8 cellular contexts compared by ENCODE assay signal in the genomic region with DNA sequence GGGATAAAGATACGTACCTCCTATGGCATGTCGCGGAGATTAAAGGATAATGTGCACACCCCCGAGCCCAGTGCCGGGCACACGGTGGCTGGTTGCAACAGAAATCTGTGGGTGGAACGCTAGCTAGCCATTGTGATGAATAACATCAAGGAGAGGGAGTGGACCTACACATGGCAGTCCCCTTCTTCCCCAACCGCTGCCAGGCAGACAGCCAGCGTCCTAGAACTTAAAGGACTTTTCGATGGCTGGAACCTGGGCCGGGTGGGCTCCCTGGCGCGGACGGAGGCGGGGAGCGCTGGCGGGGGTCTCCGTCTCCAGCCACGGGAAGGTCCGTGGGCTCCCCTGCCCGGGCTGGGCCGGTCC. TPM values are rescaled to one million over a fixed set of nuclear protein-coding genes. Genes with fewer than 3 reads are reported as not detected.
DNase-seq lines count a peak whose midpoint lies in the region; ATAC-seq and TF ChIP-seq lines count a peak whose summit lies in the region.

No MANE protein-coding gene starts in this region.

- no peak for TF ChIP-seq CTCF in cardiac muscle cell (IDR thresholded peaks at IDR 0.05; ENCODE audit: low read depth, low read length)

- no peaks in the 10 kb centered on the region for H3K36me3 Mint-ChIP-seq in activated T-helper 17 cell treated with anti-CD3 and anti-CD28 coated beads, Interleukin-2, amount 50 U/mL, for 72 hours (ENCODE audit: low read depth)

- H3K4me1 Mint-ChIP-seq in activated T-helper 17 cell treated with anti-CD3 and anti-CD28 coated beads, Interleukin-2, amount 50 U/mL, for 72 hours = peaks cover 9% of the 10 kb centered on the region

- H3K4me1 ChIP-seq in cardiac muscle cell (ENCODE audit: low read depth) (peaks cover 24% of the 10 kb centered on the region), iPS-18a (ENCODE audit: control insufficient read depth, low read depth, low read length) (peaks cover 24% of the 10 kb centered on the region), stomach smooth muscle (ENCODE audit: control insufficient read depth, insufficient read depth, low read length) (peaks cover 12% of the 10 kb centered on the region)

- peak overlapping the region; percentile 55 for H3K27ac ChIP-seq in cardiac muscle cell
- peak overlapping the region; percentile 31 for H3K27ac ChIP-seq in iPS-18a (ENCODE audit: low read length)
- peak overlapping the region; percentile 41 for H3K27ac ChIP-seq in stomach smooth muscle (ENCODE audit: low read length)

- H3K9me3 ChIP-seq in cardiac muscle cell (ENCODE audit: low read depth) (no peaks in the 10 kb centered on the region), iPS-18a (ENCODE audit: control insufficient read depth, low read depth, low read length) (no peaks in the 10 kb centered on the region), stomach smooth muscle (ENCODE audit: control insufficient read depth in 2 of 2, low read length in 2 of 2) (no peaks in the 10 kb centered on the region)

- no peak for ATAC-seq in activated T-helper 17 cell treated with anti-CD3 and anti-CD28 coated beads, Interleukin-2, amount 50 U/mL, for 72 hours (replicated peaks)

- H3K9me3 Mint-ChIP-seq in activated T-helper 17 cell treated with anti-CD3 and anti-CD28 coated beads, Interleukin-2, amount 50 U/mL, for 72 hours = no peaks in the 10 kb centered on the region

- H3K27ac Mint-ChIP-seq in activated T-helper 17 cell treated with anti-CD3 and anti-CD28 coated beads, Interleukin-2, amount 50 U/mL, for 72 hours = no peak overlapping the region

- H3K4me3 Mint-ChIP-seq in activated T-helper 17 cell treated with anti-CD3 and anti-CD28 coated beads, Interleukin-2, amount 50 U/mL, for 72 hours = peak overlapping the region; percentile 45

- peak overlapping the region; percentile 78 for H3K9ac ChIP-seq in iPS-18a (ENCODE audit: low read length)
- peak overlapping the region; percentile 13 to 22 for H3K9ac ChIP-seq in stomach smooth muscle (ENCODE audit: low read length in 2 of 2)

- peaks cover 57% of the 10 kb centered on the region for H3K27me3 Mint-ChIP-seq in activated T-helper 17 cell treated with anti-CD3 and anti-CD28 coated beads, Interleukin-2, amount 50 U/mL, for 72 hours

- H3K4me3 ChIP-seq in cardiac muscle cell (peak overlapping the region; percentile 95), iPS-18a (ENCODE audit: low read length) (peak overlapping the region; percentile 100), stomach smooth muscle (ENCODE audit: low read length in 2 of 2) (peak overlapping the region; percentile 61 to 88)

- DNase-seq in cardiac muscle cell (ENCODE audit: low read depth in 1 of 2, low spot score in 1 of 2) = peak in 1 of 2 donors; percentile 14
- DNase-seq in cardiac septum (ENCODE audit: low spot score) = no peak
- DNase-seq in DMS153 (lab: John Stamatoyannopoulos, UW) = no peak
- no peak for DNase-seq in NCI-H1436 (lab: John Stamatoyannopoulos, UW)
- no peak for DNase-seq in activated CD4-positive, CD25-positive, alpha-beta regulatory T cell treated with anti-CD3 and anti-CD28 coated beads, Interleukin-2, amount 50 U/mL, for 72 hours

- H3K27me3 ChIP-seq in cardiac muscle cell = peaks cover 37% of the 10 kb centered on the region
- H3K27me3 ChIP-seq in iPS-18a (ENCODE audit: control insufficient read depth, insufficient read depth, low read length) = peaks cover 24% of the 10 kb centered on the region
- H3K27me3 ChIP-seq in stomach smooth muscle (ENCODE audit: control insufficient read depth in 1 of 2, insufficient read depth in 2 of 2, low read length in 2 of 2) = peaks cover 0 to 3% of the 10 kb centered on the region in 2 donors

- no peaks in the 10 kb centered on the region for H3K36me3 ChIP-seq in cardiac muscle cell
- H3K36me3 ChIP-seq in iPS-18a (ENCODE audit: control insufficient read depth, low read depth, low read length) = no peaks in the 10 kb centered on the region
- H3K36me3 ChIP-seq in stomach smooth muscle (ENCODE audit: control insufficient read depth in 2 of 2, insufficient read depth in 2 of 2, low read length in 2 of 2) = no peaks in the 10 kb centered on the region

- intact Hi-C loops in cardiac septum (cut with DNase I) = no loop called here

RNA-seq across cellular contexts. Expression of gene CACHD1, which starts 0.3 kb away (rescaled TPM):
- total RNA-seq in cardiac muscle cell (36.6 and 54.4 TPM in 2 replicates), cardiac septum (2.9 TPM)
- polyA plus RNA-seq in cardiac muscle cell = 41.3 and 56.4 TPM in 2 replicates
- total RNA-seq in activated T-helper 17 cell treated with anti-CD3 and anti-CD28 coated beads, Interleukin-2, amount 50 U/mL, for 72 hours = under 1 TPM in 1 of 2 donors, not detected in 1; 0.06 TPM
